Comparison of ENCODE assay signal across 8 cellular contexts in the genomic region with DNA sequence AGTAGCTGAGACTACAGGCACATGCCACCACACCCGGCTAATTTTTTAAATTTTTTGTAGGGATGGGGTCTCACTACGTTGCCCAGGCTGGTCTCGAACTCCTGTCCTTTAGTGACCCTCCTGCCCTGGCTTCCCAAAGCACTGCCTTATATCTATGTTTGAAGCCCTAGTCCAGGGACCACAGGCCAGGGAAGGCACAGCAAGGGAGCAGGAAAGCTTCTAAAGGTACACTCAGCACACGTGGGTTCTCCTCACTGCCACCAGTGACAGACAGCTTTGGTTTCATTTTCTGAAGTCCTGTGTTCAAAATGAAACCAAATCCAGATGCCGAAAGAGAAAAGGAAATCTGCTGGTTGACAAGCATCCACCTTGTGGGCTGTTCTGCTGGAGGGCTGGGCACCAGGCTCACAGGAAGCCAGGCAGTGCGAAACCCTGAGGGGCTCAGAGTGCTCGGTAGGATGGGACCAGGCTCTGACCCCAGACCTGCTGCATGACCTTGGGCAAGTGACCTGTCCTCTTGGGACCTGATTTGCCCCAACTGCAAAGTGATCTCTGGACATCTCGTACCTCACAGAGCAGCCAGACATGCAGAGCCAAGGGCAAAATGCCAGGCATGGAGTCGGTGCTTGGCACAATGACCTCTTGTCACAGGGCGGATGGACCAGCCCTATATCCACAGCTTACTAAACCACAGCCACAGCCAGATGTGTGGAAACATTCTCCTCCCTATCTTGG. TPM values are rescaled to one million over a fixed set of nuclear protein-coding genes. Genes with fewer than 3 reads are reported as not detected.
DNase-seq lines count a peak whose midpoint lies in the region; ATAC-seq lines count a peak whose summit lies in the region.

No MANE protein-coding gene starts in this region.

- intact Hi-C loops in Right ventricle myocardium inferior (cut with DNase I), result loop anchor here (2.0 to 10.0 kb wide), 2 partner anchors 38 to 514 kb away; partner anchors contain the start of gene NUBP1

- peak; percentile 71 for DNase-seq in GM19238 (ENCODE audit: insufficient read length, low spot score)
- peak; percentile 37 for DNase-seq in activated CD4-positive, alpha-beta T cell treated with anti-CD3 and anti-CD28 coated beads for 4 hours
- DNase-seq in Right ventricle myocardium inferior (ENCODE audit: missing footprints), result peak; percentile 79
- DNase-seq in activated gamma-delta T cell (lab: John Stamatoyannopoulos, UW), result no peak
- no peak for DNase-seq in NCI-H146 treated with DMSO at 0.1 percent for 48 hours (lab: John Stamatoyannopoulos, UW; ENCODE audit: unreplicated experiment)
- DNase-seq in iPS-NIHi11 (ENCODE audit: low spot score), result no peak
- DNase-seq in AML-193 (lab: John Stamatoyannopoulos, UW), result no peak

- H3K9me3 ChIP-seq in skeletal muscle tissue (ENCODE audit: control insufficient read depth in 3 of 3, low read length in 3 of 3), result no peaks in the 10 kb centered on the region

- H3K36me3 ChIP-seq in skeletal muscle tissue (ENCODE audit: control insufficient read depth in 3 of 3, insufficient read depth in 3 of 3, low read length in 3 of 3), result no peaks in the 10 kb centered on the region

- peaks cover 19 to 30% (median 26%) of the 10 kb centered on the region in 3 donors for H3K4me1 ChIP-seq in skeletal muscle tissue (ENCODE audit: control insufficient read depth in 3 of 3, insufficient read depth in 3 of 3, low read length in 3 of 3)

- peak overlapping the region; percentile 18 to 68 (median 48) for H3K4me3 ChIP-seq in skeletal muscle tissue (ENCODE audit: low read length in 3 of 3)

- no peak overlapping the region for H3K27ac ChIP-seq in skeletal muscle tissue (ENCODE audit: low read depth, low read length)

- H3K9ac ChIP-seq in skeletal muscle tissue (ENCODE audit: low read depth in 1 of 3, low read length in 3 of 3), result peak overlapping the region in 1 of 3 donors; percentile 57

- ATAC-seq in Right ventricle myocardium inferior, result peak; percentile 12

- H3K27me3 ChIP-seq in skeletal muscle tissue (ENCODE audit: control insufficient read depth in 3 of 3, insufficient read depth in 3 of 3, low read length in 3 of 3), result no peaks in the 10 kb centered on the region

RNA-seq across cellular contexts. Expression of gene SOCS1, which starts 2.7 kb away (rescaled TPM):
- 6.0 TPM for total RNA-seq in Right ventricle myocardium inferior
- 1.0 TPM for total RNA-seq in skeletal muscle tissue

RNA-seq across cellular contexts. Expression of gene TNP2, which starts 10.4 kb away (rescaled TPM):
- not detected for total RNA-seq in Right ventricle myocardium inferior
- not detected for total RNA-seq in skeletal muscle tissue

RNA-seq across cellular contexts. Expression of gene PRM3, which starts 14.7 kb away (rescaled TPM):
- total RNA-seq in Right ventricle myocardium inferior, result not detected
- total RNA-seq in skeletal muscle tissue, result not detected

RNA-seq across cellular contexts. Expression of gene PRM2, which starts 17.6 kb away (rescaled TPM):
- total RNA-seq in Right ventricle myocardium inferior (not detected), skeletal muscle tissue (not detected)

RNA-seq across cellular contexts. Expression of gene PRM1, which starts 22.4 kb away (rescaled TPM):
- total RNA-seq in Right ventricle myocardium inferior (not detected), skeletal muscle tissue (not detected)

Comparison
In these comparisons a context has a peak if more than half of its experiments do, and no peak if none do; other contexts are left out.
1. DNase-seq: peak in GM19238 (single experiment), activated CD4-positive, alpha-beta T cell treated with anti-CD3 and anti-CD28 coated beads for 4 hours (2 of 2) and Right ventricle myocardium inferior (single experiment); none in activated gamma-delta T cell (single experiment), NCI-H146 treated with DMSO at 0.1 percent for 48 hours (single experiment), iPS-NIHi11 (single experiment) and AML-193 (0 of 2).